17 cellular contexts compared by ENCODE assay signal in the genomic region with DNA sequence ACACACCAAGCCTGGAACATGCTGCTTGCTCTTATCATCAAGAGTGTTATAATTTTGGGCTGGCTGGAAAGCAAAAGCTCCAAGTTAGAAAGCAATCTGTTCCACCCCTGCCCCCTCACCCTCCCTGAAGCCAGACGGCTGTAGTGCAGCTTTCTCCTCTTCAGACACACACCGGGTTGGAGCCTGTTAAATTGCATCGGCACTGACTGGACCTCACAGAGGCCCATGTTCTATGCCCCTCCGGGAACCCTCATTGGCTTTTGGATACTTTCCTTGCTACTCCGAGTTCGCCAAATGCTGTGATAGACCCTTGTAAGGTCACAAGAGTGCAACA.
"Had no signal": no experiment of that assay in that cellular context is flagged by ENCODE, and none has a peak within 500 bp of the region (broad histone marks: within the 10 kb centered on the region; RNA-seq: fewer than 3 reads in every experiment).

No MANE protein-coding gene starts in this region.

- H3K36me3 ChIP-seq: esophagus squamous epithelium had no signal

- H2AFZ ChIP-seq: hepatocyte had no signal

- H3K4me3 ChIP-seq: esophagus squamous epithelium, hepatocyte, lung had no signal

- H3K4me3 Mint-ChIP-seq: activated CD4-positive, alpha-beta T cell treated with anti-CD3 and anti-CD28 coated beads, Interleukin-2, amount 10 ng/mL, durations not matched to agents 24 days and 14 days; activated CD8-positive, alpha-beta T cell treated with anti-CD3 and anti-CD28 coated beads, Interleukin-2, amount 10 ng/mL, durations not matched to agents 7 days and 5 days; activated naive CD4-positive, alpha-beta T cell treated with anti-CD3 and anti-CD28 coated beads for 36 hours; activated T-cell treated with anti-CD3 and anti-CD28 coated beads, Interleukin-2, amount 50 U/mL, for 24 hours; stimulated activated naive CD8-positive, alpha-beta T cell treated with anti-CD3 and anti-CD28 coated beads, Interleukin-15, Interleukin-2, amounts not matched to agents 100 ng/mL and 50 ng/mL, for 24 hours; type B pancreatic cell had no signal

- H3K9me3 ChIP-seq: esophagus squamous epithelium had no signal

- H3K4me1 Mint-ChIP-seq: activated CD4-positive, alpha-beta T cell treated with anti-CD3 and anti-CD28 coated beads, Interleukin-2, amount 10 ng/mL, durations not matched to agents 24 days and 14 days had no signal

- ATAC-seq: activated CD8-positive, alpha-beta T cell treated with anti-CD3 and anti-CD28 coated beads, Interleukin-2, amount 10 ng/mL, durations not matched to agents 7 days and 5 days had no signal

- H3K36me3 Mint-ChIP-seq: type B pancreatic cell had no signal

- DNase-seq: activated CD4-positive, alpha-beta T cell treated with anti-CD3 and anti-CD28 coated beads, Interleukin-2, amount 10 ng/mL, durations not matched to agents 24 days and 14 days; activated CD8-positive, alpha-beta T cell treated with anti-CD3 and anti-CD28 coated beads, Interleukin-2, amount 10 ng/mL, durations not matched to agents 7 days and 5 days; activated naive CD4-positive, alpha-beta T cell treated with anti-CD3 and anti-CD28 coated beads for 36 hours; activated T-cell treated with anti-CD3 and anti-CD28 coated beads, Interleukin-2, amount 50 U/mL, for 24 hours; effector CD4-positive, alpha-beta T cell; esophagus squamous epithelium; left cardiac atrium; midbrain; T-helper 1 cell; T1000 had no signal

- H3K27ac ChIP-seq: esophagus squamous epithelium, hepatocyte had no signal

- H3K9me3 Mint-ChIP-seq: activated CD4-positive, alpha-beta T cell treated with anti-CD3 and anti-CD28 coated beads, Interleukin-2, amount 10 ng/mL, durations not matched to agents 24 days and 14 days; activated naive CD4-positive, alpha-beta T cell treated with anti-CD3 and anti-CD28 coated beads for 36 hours; activated T-cell treated with anti-CD3 and anti-CD28 coated beads, Interleukin-2, amount 50 U/mL, for 24 hours; stimulated activated naive CD8-positive, alpha-beta T cell treated with anti-CD3 and anti-CD28 coated beads, Interleukin-15, Interleukin-2, amounts not matched to agents 100 ng/mL and 50 ng/mL, for 24 hours; type B pancreatic cell had no signal

- H3K27me3 ChIP-seq: esophagus squamous epithelium, hepatocyte had no signal

- H3K4me2 ChIP-seq: hepatocyte had no signal

- H3K27me3 Mint-ChIP-seq: stimulated activated naive CD8-positive, alpha-beta T cell treated with anti-CD3 and anti-CD28 coated beads, Interleukin-15, Interleukin-2, amounts not matched to agents 100 ng/mL and 50 ng/mL, for 24 hours had no signal

- FAIRE-seq: endothelial cell of umbilical vein, islet of Langerhans had no signal

- H3K27ac Mint-ChIP-seq: activated CD4-positive, alpha-beta T cell treated with anti-CD3 and anti-CD28 coated beads, Interleukin-2, amount 10 ng/mL, durations not matched to agents 24 days and 14 days; activated CD8-positive, alpha-beta T cell treated with anti-CD3 and anti-CD28 coated beads, Interleukin-2, amount 10 ng/mL, durations not matched to agents 7 days and 5 days; activated naive CD4-positive, alpha-beta T cell treated with anti-CD3 and anti-CD28 coated beads for 36 hours; activated T-cell treated with anti-CD3 and anti-CD28 coated beads, Interleukin-2, amount 50 U/mL, for 24 hours; progenitor cell of endocrine pancreas; stimulated activated naive CD8-positive, alpha-beta T cell treated with anti-CD3 and anti-CD28 coated beads, Interleukin-15, Interleukin-2, amounts not matched to agents 100 ng/mL and 50 ng/mL, for 24 hours; type B pancreatic cell had no signal

- H3K79me2 ChIP-seq: hepatocyte had no signal
